ENCODE assay signal across 14 cellular contexts in the genomic region with DNA sequence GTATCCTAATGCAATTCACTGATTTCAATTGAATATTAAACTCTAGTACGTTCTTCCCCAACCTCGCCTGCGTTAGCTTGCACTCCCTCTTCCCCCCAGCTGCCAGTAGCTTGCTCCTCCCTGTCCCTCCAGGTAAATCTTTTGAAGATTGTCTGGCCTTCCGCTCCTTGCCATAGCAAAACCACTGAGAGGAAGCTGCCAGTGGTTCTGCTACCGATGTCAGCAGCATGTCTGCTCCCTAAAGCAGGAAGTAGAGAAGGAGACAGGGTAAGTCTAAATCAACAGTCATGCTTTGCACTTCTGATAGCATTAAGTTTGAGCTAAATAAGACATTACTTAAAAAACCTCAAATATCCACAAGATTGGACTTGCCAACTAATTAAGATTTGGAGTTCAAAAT.
DNase-seq lines count a peak whose midpoint lies in the region; ATAC-seq and TF ChIP-seq lines count a peak whose summit lies in the region.
"Had no signal": no experiment of that assay in that cellular context is flagged by ENCODE, and none has a peak within 500 bp of the region (broad histone marks: within the 10 kb centered on the region; RNA-seq: fewer than 3 reads in every experiment).

No MANE protein-coding gene starts in this region.

- H3K9ac ChIP-seq in MM.1S (ENCODE audit: low read length) = no peak overlapping the region
- H3K9ac ChIP-seq: BLaER1 treated with 17β-estradiol and CSF1 and Interleukin-3, amounts not matched to agents 10 nM and 100 nM had no signal

- TF ChIP-seq CTCF in MM.1S (IDR thresholded peaks at IDR 0.05; ENCODE audit: low read length) = no peak

- H3K4me3 Mint-ChIP-seq in activated naive CD8-positive, alpha-beta T cell treated with anti-CD3 and anti-CD28 coated beads, Interleukin-2, amount 10 ng/mL, durations not matched to agents 7 days and 5 days = peak overlapping the region; percentile 71
- H3K4me3 Mint-ChIP-seq: HFFc6 had no signal

- peak; percentile 95 for ATAC-seq in activated naive CD8-positive, alpha-beta T cell treated with anti-CD3 and anti-CD28 coated beads, Interleukin-2, amount 10 ng/mL, durations not matched to agents 7 days and 5 days (ENCODE audit: low read depth)

- H2AFZ ChIP-seq in MM.1S (ENCODE audit: low read length) = peak overlapping the region; percentile 25

- no peaks in the 10 kb centered on the region for H3K36me3 Mint-ChIP-seq in activated naive CD8-positive, alpha-beta T cell treated with anti-CD3 and anti-CD28 coated beads, Interleukin-2, amount 10 ng/mL, durations not matched to agents 7 days and 5 days

- POLR2A ChIA-PET in activated naive CD8-positive, alpha-beta T cell treated with anti-CD3 and anti-CD28 coated beads, Interleukin-2, amount 10 ng/mL, durations not matched to agents 7 days and 5 days (lab: Charles Lee) = no interaction called here

- H3K4me1 Mint-ChIP-seq in activated naive CD8-positive, alpha-beta T cell treated with anti-CD3 and anti-CD28 coated beads, Interleukin-2, amount 10 ng/mL, durations not matched to agents 7 days and 5 days = peaks cover 13% of the 10 kb centered on the region

- H3K27me3 Mint-ChIP-seq in activated naive CD8-positive, alpha-beta T cell treated with anti-CD3 and anti-CD28 coated beads, Interleukin-2, amount 10 ng/mL, durations not matched to agents 7 days and 5 days = peaks cover 2% of the 10 kb centered on the region

- peak overlapping the region; percentile 66 for H3K27ac Mint-ChIP-seq in activated naive CD8-positive, alpha-beta T cell treated with anti-CD3 and anti-CD28 coated beads, Interleukin-2, amount 10 ng/mL, durations not matched to agents 7 days and 5 days
- H3K27ac Mint-ChIP-seq: HFFc6 had no signal

- no peaks in the 10 kb centered on the region for H3K9me3 Mint-ChIP-seq in activated naive CD8-positive, alpha-beta T cell treated with anti-CD3 and anti-CD28 coated beads, Interleukin-2, amount 10 ng/mL, durations not matched to agents 7 days and 5 days

- H3K4me1 ChIP-seq in MM.1S (ENCODE audit: low read length) = peaks cover 4% of the 10 kb centered on the region; the same call in 1 of the 2 replicates
- H3K4me1 ChIP-seq: BLaER1 treated with 17β-estradiol and CSF1 and Interleukin-3, amounts not matched to agents 10 nM and 100 nM; esophagus muscularis mucosa had no signal

- peak; percentile 2 for DNase-seq in A172 (ENCODE audit: low spot score)
- DNase-seq in GDM1 (lab: John Stamatoyannopoulos, UW) = peak; percentile 41
- DNase-seq in MM.1S = peak; percentile 70
- DNase-seq in activated naive CD8-positive, alpha-beta T cell treated with anti-CD3 and anti-CD28 coated beads, Interleukin-2, amount 10 ng/mL, durations not matched to agents 7 days and 5 days = no peak
- no peak for DNase-seq in NCI-H2171 (lab: John Stamatoyannopoulos, UW)
- DNase-seq in NCI-H2029 treated with DMSO at 0.1 percent for 48 hours (lab: John Stamatoyannopoulos, UW) = no peak
- no peak for DNase-seq in SHP77 (lab: John Stamatoyannopoulos, UW)
- DNase-seq in head of caudate nucleus = no peak
- DNase-seq: HFFc6, NCI-H446 treated with DMSO at 0.1 percent for 48 hours had no signal

- H3K9me3 ChIP-seq in MM.1S (replicated peaks; ENCODE audit: insufficient read depth, low read length) = no peaks in the 10 kb centered on the region
- H3K9me3 ChIP-seq: BLaER1 treated with 17β-estradiol and CSF1 and Interleukin-3, amounts not matched to agents 10 nM and 100 nM; esophagus muscularis mucosa; neutrophil had no signal

- H3K9me2 ChIP-seq in MM.1S (replicated peaks; ENCODE audit: insufficient read depth, low read length) = no peaks in the 10 kb centered on the region

- intact Hi-C loops in head of caudate nucleus (cut with DNase I) = no loop called here

- H3K79me2 ChIP-seq in MM.1S (ENCODE audit: low read length) = no peaks in the 10 kb centered on the region

- H3K27me3 ChIP-seq in MM.1S (replicated peaks; ENCODE audit: insufficient read depth, low read length) = no peaks in the 10 kb centered on the region
- H3K27me3 ChIP-seq: BLaER1 treated with 17β-estradiol and CSF1 and Interleukin-3, amounts not matched to agents 10 nM and 100 nM; esophagus muscularis mucosa; neutrophil had no signal

- H3K36me3 ChIP-seq in MM.1S (replicated peaks; ENCODE audit: insufficient read depth, low read length) = no peaks in the 10 kb centered on the region
- H3K36me3 ChIP-seq: BLaER1 treated with 17β-estradiol and CSF1 and Interleukin-3, amounts not matched to agents 10 nM and 100 nM; esophagus muscularis mucosa; neutrophil had no signal

- no peak overlapping the region for H3K27ac ChIP-seq in MM.1S (ENCODE audit: low read length)
- H3K27ac ChIP-seq: BLaER1 treated with 17β-estradiol and CSF1 and Interleukin-3, amounts not matched to agents 10 nM and 100 nM; coronary artery; esophagus muscularis mucosa; neutrophil had no signal

- no peaks in the 10 kb centered on the region for H4K20me1 ChIP-seq in MM.1S (ENCODE audit: insufficient read depth, low read length)
- H4K20me1 ChIP-seq: BLaER1 treated with 17β-estradiol and CSF1 and Interleukin-3, amounts not matched to agents 10 nM and 100 nM had no signal

- no peaks in the 10 kb centered on the region for H3F3A ChIP-seq in MM.1S (ENCODE audit: insufficient read depth, low read length)

- H3K4me3 ChIP-seq in MM.1S (ENCODE audit: low read length) = peak overlapping the region; percentile 18; the same call in 1 of the 2 replicates
- H3K4me3 ChIP-seq: BLaER1 treated with 17β-estradiol and CSF1 and Interleukin-3, amounts not matched to agents 10 nM and 100 nM; coronary artery; esophagus muscularis mucosa had no signal

- peak overlapping the region; percentile 56; the same call in 1 of the 2 replicates for H3K4me2 ChIP-seq in MM.1S (ENCODE audit: low read depth, low read length)
- H3K4me2 ChIP-seq: BLaER1 treated with 17β-estradiol and CSF1 and Interleukin-3, amounts not matched to agents 10 nM and 100 nM had no signal

Comparison
In these comparisons a context has a peak if more than half of its experiments do, and no peak if none do; other contexts are left out.
1. DNase-seq: peak in A172 (single experiment), GDM1 (single experiment) and MM.1S (single experiment); none in activated naive CD8-positive, alpha-beta T cell treated with anti-CD3 and anti-CD28 coated beads, Interleukin-2, amount 10 ng/mL, durations not matched to agents 7 days and 5 days (single experiment), NCI-H2171 (single experiment), NCI-H2029 treated with DMSO at 0.1 percent for 48 hours (single experiment), SHP77 (0 of 2) and head of caudate nucleus (0 of 42).